In the genomic region with DNA sequence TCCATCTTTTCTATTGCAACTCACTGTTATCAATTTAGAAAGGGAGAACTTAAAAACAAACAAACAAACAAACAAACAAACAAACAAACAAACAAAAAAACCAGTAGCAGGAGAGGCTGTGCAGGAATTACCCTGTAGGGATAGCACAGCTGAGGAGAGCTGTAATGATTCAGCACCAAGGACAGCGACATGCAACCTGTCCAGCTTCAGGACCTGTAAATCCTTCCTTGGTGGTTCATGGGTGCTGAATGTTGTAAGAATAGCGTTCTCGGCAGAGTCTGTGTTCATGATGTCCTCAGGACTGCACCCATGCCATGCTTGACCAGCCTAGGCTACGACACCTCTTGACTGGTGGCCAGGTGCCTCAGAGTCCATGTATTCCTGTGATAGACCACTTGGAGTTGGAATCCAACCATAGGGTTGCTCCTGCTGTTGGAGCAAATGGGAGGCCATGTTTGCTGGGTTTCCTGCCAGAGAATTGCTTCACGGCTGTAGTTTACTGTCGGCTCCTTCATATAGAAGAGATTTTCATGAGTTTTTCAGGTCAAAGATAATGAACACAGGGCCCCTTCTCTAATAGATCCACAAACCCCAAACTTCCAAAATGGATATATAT, we compare ENCODE assay signal across 9 cellular contexts.
DNase-seq lines count a peak whose midpoint lies in the region; ATAC-seq and TF ChIP-seq lines count a peak whose summit lies in the region.
"Had no signal": no experiment of that assay in that cellular context is flagged by ENCODE, and none has a peak within 500 bp of the region (broad histone marks: within the 10 kb centered on the region; RNA-seq: fewer than 3 reads in every experiment).

No MANE protein-coding gene starts in this region.

- no peaks in the 10 kb centered on the region for H3K27me3 ChIP-seq in colonic mucosa
- H3K27me3 ChIP-seq in naive thymus-derived CD4-positive, alpha-beta T cell (ENCODE audit: control insufficient read depth in 2 of 2, insufficient read depth in 2 of 2, low read length in 2 of 2), result no peaks in the 10 kb centered on the region

- TF ChIP-seq CTCF in colonic mucosa (IDR thresholded peaks at IDR 0.05), result no peak

- DNase-seq in DMS53 (lab: John Stamatoyannopoulos, UW) (peak; percentile 15), DMS53 treated with DMSO at 0.1 percent for 48 hours (lab: John Stamatoyannopoulos, UW; ENCODE audit: unreplicated experiment) (no peak), NCI-H226 (peak; percentile 21), colonic mucosa (peak; percentile 45)
- peak in 5 of 9 donors; percentile 1 to 28 (median 17) for DNase-seq in naive thymus-derived CD4-positive, alpha-beta T cell

- TF ChIP-seq POLR2A in GM18505 (IDR thresholded peaks at IDR 0.05; ENCODE audit: borderline replicate concordance, extremely low read depth, insufficient read depth, insufficient read length), result no peak

- intact Hi-C loops in colonic mucosa (cut with DNase I), result no loop called here
- intact Hi-C loops in naive thymus-derived CD4-positive, alpha-beta T cell (cut with micrococcal nuclease), result no loop called here

- H3K27me3 Mint-ChIP-seq in naive thymus-derived CD4-positive, alpha-beta T cell, result no peaks in the 10 kb centered on the region

- ATAC-seq in naive thymus-derived CD4-positive, alpha-beta T cell, result no peak
- ATAC-seq in HG03342 (IDR thresholded peaks at IDR 0.05; ENCODE audit: unreplicated experiment) (no peak), GM19395 (IDR thresholded peaks at IDR 0.05; ENCODE audit: unreplicated experiment) (no peak), GM18505 (IDR thresholded peaks at IDR 0.05; ENCODE audit: unreplicated experiment) (no peak)

- no peaks in the 10 kb centered on the region for H3K4me1 ChIP-seq in colonic mucosa
- H3K4me1 ChIP-seq in naive thymus-derived CD4-positive, alpha-beta T cell (ENCODE audit: control insufficient read depth in 2 of 2, insufficient read depth in 2 of 2, low read length in 2 of 2), result no peaks in the 10 kb centered on the region

- no peaks in the 10 kb centered on the region for H3K9me3 ChIP-seq in colonic mucosa
- H3K9me3 ChIP-seq in naive thymus-derived CD4-positive, alpha-beta T cell (ENCODE audit: control insufficient read depth in 2 of 3, low read length in 3 of 3), result peaks cover 0 to 5% (median 0%) of the 10 kb centered on the region in 3 experiments

- H3K27ac ChIP-seq in colonic mucosa, result no peak overlapping the region
- no peak overlapping the region for H3K27ac ChIP-seq in naive thymus-derived CD4-positive, alpha-beta T cell (ENCODE audit: low read depth, low read length)

- CTCF ChIA-PET in naive thymus-derived CD4-positive, alpha-beta T cell (lab: Charles Lee), result no interaction called here

- no peak overlapping the region for H3K4me3 Mint-ChIP-seq in naive thymus-derived CD4-positive, alpha-beta T cell
- H3K4me3 Mint-ChIP-seq: memory B cell had no signal

- no peak overlapping the region for H3K9ac ChIP-seq in colonic mucosa (ENCODE audit: low read depth in 2 of 2, low read length in 2 of 2)

- peaks cover 0 to 4% (median 0%) of the 10 kb centered on the region in 5 donors for H3K36me3 Mint-ChIP-seq in naive thymus-derived CD4-positive, alpha-beta T cell
- H3K36me3 Mint-ChIP-seq: memory B cell had no signal

- POLR2A ChIA-PET in naive thymus-derived CD4-positive, alpha-beta T cell (lab: Charles Lee), result no interaction called here

- no peak overlapping the region for H3K27ac Mint-ChIP-seq in naive thymus-derived CD4-positive, alpha-beta T cell
- H3K27ac Mint-ChIP-seq: memory B cell had no signal

- H3K36me3 ChIP-seq in colonic mucosa, result no peaks in the 10 kb centered on the region
- no peaks in the 10 kb centered on the region for H3K36me3 ChIP-seq in naive thymus-derived CD4-positive, alpha-beta T cell (ENCODE audit: control insufficient read depth in 2 of 3, insufficient read depth in 3 of 3, low read length in 3 of 3)

- H3K9me3 Mint-ChIP-seq in naive thymus-derived CD4-positive, alpha-beta T cell, result peaks cover 2 to 26% (median 9%) of the 10 kb centered on the region in 11 donors

- no peak overlapping the region for H3K4me3 ChIP-seq in colonic mucosa
- H3K4me3 ChIP-seq in naive thymus-derived CD4-positive, alpha-beta T cell (ENCODE audit: low read length), result no peak overlapping the region

- H3K4me1 Mint-ChIP-seq in naive thymus-derived CD4-positive, alpha-beta T cell, result no peaks in the 10 kb centered on the region
- H3K4me1 Mint-ChIP-seq: memory B cell had no signal
